8 cellular contexts compared by ENCODE assay signal in the genomic region with DNA sequence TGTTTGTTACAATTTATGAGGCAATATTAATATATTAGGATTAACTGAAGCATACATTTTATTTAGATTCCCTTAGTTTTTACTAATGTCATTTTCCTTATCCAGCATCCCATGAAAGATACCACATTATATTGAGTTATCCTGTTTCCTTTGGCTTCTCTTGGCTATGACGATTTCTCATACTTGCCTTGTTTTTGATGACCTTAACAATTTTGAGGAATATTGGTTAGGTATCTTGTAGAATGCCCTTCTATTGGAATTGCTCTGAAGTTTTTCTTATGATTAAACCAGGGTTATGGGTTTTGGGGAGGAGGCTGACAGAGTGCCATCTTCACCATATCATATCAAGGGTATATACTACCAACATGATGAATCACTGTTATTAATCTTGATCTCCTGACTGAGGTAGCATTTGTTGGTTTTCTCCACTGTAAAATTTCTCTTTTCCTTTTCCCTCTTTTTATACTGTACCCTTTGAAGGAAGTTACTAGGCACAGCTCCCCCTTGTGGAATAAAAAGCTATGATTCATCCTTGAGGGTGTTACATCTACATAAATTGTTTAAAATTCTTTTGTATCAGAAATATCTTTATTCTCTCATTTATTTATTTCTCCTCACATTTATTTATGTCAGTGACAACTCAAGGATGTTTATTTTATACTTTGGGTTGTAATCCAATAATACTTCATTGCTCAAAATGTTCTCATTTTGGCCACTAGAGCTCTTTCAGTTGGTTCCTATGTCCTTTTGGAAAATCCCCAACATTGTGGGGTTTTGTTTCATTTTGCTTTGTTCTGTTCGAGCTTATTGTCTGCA.
A peak's percentile ranks its signal among the peaks of the same experiment; 100 is the strongest.
DNase-seq lines count a peak whose midpoint lies in the region; ATAC-seq and TF ChIP-seq lines count a peak whose summit lies in the region.

No MANE protein-coding gene starts in this region.

- no peak for TF ChIP-seq POLR2A in tibial nerve (IDR thresholded peaks at IDR 0.05)

- H3K36me3 Mint-ChIP-seq in CD4-positive, alpha-beta memory T cell = no peaks in the 10 kb centered on the region

- no peaks in the 10 kb centered on the region for H3K9me3 Mint-ChIP-seq in CD4-positive, alpha-beta memory T cell

- H3K27me3 Mint-ChIP-seq in CD4-positive, alpha-beta memory T cell = peaks cover 6% of the 10 kb centered on the region in 2 donors

- H3K79me2 ChIP-seq in OCI-LY1 (ENCODE audit: insufficient read depth, low read length) (no peaks in the 10 kb centered on the region), fibroblast of lung (ENCODE audit: control insufficient read depth, insufficient read depth, low read length) (no peaks in the 10 kb centered on the region)

- ATAC-seq in GM19395 (IDR thresholded peaks at IDR 0.05; ENCODE audit: unreplicated experiment) = peak; percentile 55
- no peak for ATAC-seq in GM19328 (IDR thresholded peaks at IDR 0.05; ENCODE audit: unreplicated experiment)
- no peak for ATAC-seq in HG02970 (IDR thresholded peaks at IDR 0.05; ENCODE audit: low FRiP score, unreplicated experiment)

- no peak overlapping the region for H3K4me3 ChIP-seq in CD4-positive, alpha-beta memory T cell (ENCODE audit: low read length in 2 of 2)
- H3K4me3 ChIP-seq in OCI-LY1 (ENCODE audit: low read depth, low read length, poor library complexity, severe bottlenecking) (no peak overlapping the region), fibroblast of lung (replicated peaks in 1 of 4; ENCODE audit: control extremely low read depth in 1 of 4, insufficient read depth in 1 of 4, low read depth in 3 of 4, low read length in 4 of 4) (no peak overlapping the region), tibial nerve (no peak overlapping the region)

- no peaks in the 10 kb centered on the region for H3K36me3 ChIP-seq in CD4-positive, alpha-beta memory T cell (ENCODE audit: insufficient read depth, low read length)
- H3K36me3 ChIP-seq in OCI-LY1 (ENCODE audit: insufficient read depth, low read length) (no peaks in the 10 kb centered on the region), fibroblast of lung (ENCODE audit: control insufficient read depth, insufficient read depth, low read length) (no peaks in the 10 kb centered on the region), tibial nerve (no peaks in the 10 kb centered on the region)

- H3K27me3 ChIP-seq in CD4-positive, alpha-beta memory T cell (ENCODE audit: insufficient read depth, low read length) = no peaks in the 10 kb centered on the region
- H3K27me3 ChIP-seq in OCI-LY1 (ENCODE audit: insufficient read depth, low read length) (no peaks in the 10 kb centered on the region), fibroblast of lung (ENCODE audit: control insufficient read depth, insufficient read depth, low read length) (no peaks in the 10 kb centered on the region), tibial nerve (no peaks in the 10 kb centered on the region)

- H3K9ac ChIP-seq in OCI-LY1 (ENCODE audit: low read length) (no peak overlapping the region), fibroblast of lung (ENCODE audit: insufficient read depth, low read length) (no peak overlapping the region)

- H3K27ac Mint-ChIP-seq in CD4-positive, alpha-beta memory T cell = peak overlapping the region in 1 of 7 donors; percentile 7

- TF ChIP-seq EP300 in tibial nerve (IDR thresholded peaks at IDR 0.05) = no peak

- WGBS in tibial nerve, 2 donors = 50 to 71% methylated on average over 2 of the region's 2 CpGs

- H3K9me2 ChIP-seq in OCI-LY1 (ENCODE audit: low read depth, low read length) = no peaks in the 10 kb centered on the region

- TF ChIP-seq CTCF in OCI-LY1 (IDR thresholded peaks at IDR 0.05; ENCODE audit: low read length) = peak; percentile 80
- TF ChIP-seq CTCF in fibroblast of lung (conservative IDR thresholded peaks at IDR 0.05 in 1 of 2, IDR thresholded peaks at IDR 0.05 in 1 of 2; ENCODE audit: low read depth in 1 of 2, low read length in 2 of 2) = peak; percentile 37 to 52
- peak; percentile 11 to 37 (median 35) for TF ChIP-seq CTCF in tibial nerve (IDR thresholded peaks at IDR 0.05)

- intact Hi-C loops in CD4-positive, alpha-beta memory T cell (cut with micrococcal nuclease) = loop anchor here (1.0 to 2.0 kb wide), 3 partner anchors 404 to 1488 kb away; no protein-coding TSS in a partner anchor
- intact Hi-C loops in posterior vena cava (cut with DNase I) = no loop called here

- H4K20me1 ChIP-seq in OCI-LY1 (ENCODE audit: insufficient read depth, low read length) (no peaks in the 10 kb centered on the region), fibroblast of lung (ENCODE audit: control insufficient read depth, extremely low read depth, insufficient read depth, low read length) (no peaks in the 10 kb centered on the region)

- no peaks in the 10 kb centered on the region for H3K4me1 ChIP-seq in CD4-positive, alpha-beta memory T cell (ENCODE audit: insufficient read depth, low read length)
- H3K4me1 ChIP-seq in OCI-LY1 (ENCODE audit: insufficient read depth, low read length, severe bottlenecking) = no peaks in the 10 kb centered on the region
- no peaks in the 10 kb centered on the region for H3K4me1 ChIP-seq in fibroblast of lung (ENCODE audit: control insufficient read depth, extremely low read depth, insufficient read depth, low read length)
- no peaks in the 10 kb centered on the region for H3K4me1 ChIP-seq in tibial nerve

- H2AFZ ChIP-seq in OCI-LY1 (ENCODE audit: low read length) (no peak overlapping the region), fibroblast of lung (ENCODE audit: low read length) (no peak overlapping the region)

- DNase-seq in CD4-positive, alpha-beta memory T cell = peak in 4 of 5 donors; percentile 1 to 17 (median 15)
- DNase-seq in fibroblast of lung (ENCODE audit: low read depth in 2 of 2) (peak; percentile 15 to 67), tibial nerve (ENCODE audit: low spot score in 2 of 2) (peak in 1 of 2 donors; percentile 29), posterior vena cava (ENCODE audit: low spot score) (no peak)

- H3K4me1 Mint-ChIP-seq in CD4-positive, alpha-beta memory T cell = no peaks in the 10 kb centered on the region

- POLR2A ChIA-PET in CD4-positive, alpha-beta memory T cell (lab: Charles Lee; ENCODE audit: partially characterized antibody) = no interaction called here

- no peak overlapping the region for H3K27ac ChIP-seq in CD4-positive, alpha-beta memory T cell (ENCODE audit: low read depth, low read length)
- H3K27ac ChIP-seq in OCI-LY1 (ENCODE audit: low read depth, low read length, poor library complexity, severe bottlenecking) (no peak overlapping the region), fibroblast of lung (ENCODE audit: insufficient read depth, low read length) (no peak overlapping the region), tibial nerve (no peak overlapping the region)

- no peaks in the 10 kb centered on the region for H3F3A ChIP-seq in OCI-LY1 (ENCODE audit: insufficient read depth, low read length)

- CTCF ChIA-PET in CD4-positive, alpha-beta memory T cell (lab: Charles Lee; ENCODE audit: partially characterized antibody) = interaction anchor here (0.5 to 2.2 kb wide), 15 partner anchors 9 to 437 kb away, joined by 3 to 13 read pairs (median 4); no protein-coding TSS in a partner anchor

- no peaks in the 10 kb centered on the region for H3K9me3 ChIP-seq in CD4-positive, alpha-beta memory T cell (ENCODE audit: control insufficient read depth in 1 of 2, low read length in 2 of 2)
- H3K9me3 ChIP-seq in OCI-LY1 (ENCODE audit: low read length) (no peaks in the 10 kb centered on the region), fibroblast of lung (ENCODE audit: control insufficient read depth, insufficient read depth, low read depth, low read length) (no peaks in the 10 kb centered on the region), tibial nerve (no peaks in the 10 kb centered on the region)

- no peak overlapping the region for H3K4me3 Mint-ChIP-seq in CD4-positive, alpha-beta memory T cell

- H3K4me2 ChIP-seq in OCI-LY1 (ENCODE audit: low read length) = no peak overlapping the region
- H3K4me2 ChIP-seq in fibroblast of lung (ENCODE audit: extremely low read depth, insufficient read depth, low read length) = no peak overlapping the region
